ENCODE assay signal across 8 cellular contexts in the genomic region with DNA sequence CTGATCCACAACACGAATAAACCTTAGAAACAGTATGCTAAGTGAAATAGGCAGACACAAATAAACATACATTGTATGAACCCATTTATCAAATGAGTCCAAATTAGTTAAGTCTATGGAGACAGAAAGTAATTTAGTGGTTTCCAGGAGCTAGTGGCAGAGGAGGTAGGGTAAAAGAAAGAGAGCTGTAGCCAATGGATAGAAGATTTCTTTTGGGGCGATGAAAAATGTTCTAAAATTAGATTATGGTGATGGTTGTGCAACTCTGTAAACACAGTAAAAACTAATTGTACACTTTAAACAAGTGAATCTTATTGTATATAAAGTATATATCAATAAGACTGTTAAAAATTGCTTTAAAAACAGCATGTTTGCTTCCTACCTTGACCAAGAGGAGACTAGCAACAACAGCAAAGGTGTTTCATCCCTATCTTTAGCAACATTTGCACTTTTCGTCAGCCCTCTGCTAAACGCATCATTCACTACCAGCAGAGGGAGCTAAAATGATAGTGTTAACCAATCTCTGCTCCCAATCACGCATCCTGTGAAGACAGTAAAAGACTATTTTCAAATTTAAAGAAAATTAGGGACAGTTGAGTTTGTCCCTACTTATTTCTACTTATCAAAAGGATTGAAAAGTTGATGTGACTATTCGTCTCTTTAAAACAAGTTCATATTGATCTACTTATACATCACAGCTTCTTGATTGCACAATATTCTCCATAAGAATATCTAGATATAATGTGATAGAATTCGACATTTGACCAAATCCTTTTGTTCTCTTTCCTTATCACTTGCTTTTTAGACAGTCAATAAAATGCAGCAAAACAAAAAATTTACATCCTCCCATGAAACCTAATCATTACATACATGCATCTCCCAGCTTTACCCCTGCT. TPM values are rescaled to one million over a fixed set of nuclear protein-coding genes. Genes with fewer than 3 reads are reported as not detected.
DNase-seq lines count a peak whose midpoint lies in the region; ATAC-seq and TF ChIP-seq lines count a peak whose summit lies in the region.

No MANE protein-coding gene starts in this region.

- 37% methylated on average over 7 of the region's 7 CpGs for WGBS in smooth muscle cell (ENCODE audit: low lambda C conversion rate)

- H3K4me1 ChIP-seq in smooth muscle cell (ENCODE audit: low read depth): no peaks in the 10 kb centered on the region
- H3K4me1 ChIP-seq in effector memory CD4-positive, alpha-beta T cell (ENCODE audit: control insufficient read depth, insufficient read depth, low read length, poor library complexity, severe bottlenecking): no peaks in the 10 kb centered on the region

- H3K4me3 ChIP-seq in smooth muscle cell: no peak overlapping the region
- no peak overlapping the region for H3K4me3 ChIP-seq in effector memory CD4-positive, alpha-beta T cell (ENCODE audit: insufficient read depth, low read depth, low read length, poor library complexity, severe bottlenecking)

- H3K27ac Mint-ChIP-seq in activated T-cell treated with anti-CD3 and anti-CD28 coated beads, Interleukin-2, amount 50 U/mL, for 72 hours: no peak overlapping the region

- no peak overlapping the region for H3K9ac ChIP-seq in smooth muscle cell (ENCODE audit: low read depth)

- peaks cover 0 to 3% of the 10 kb centered on the region in 2 donors for H3K36me3 Mint-ChIP-seq in activated T-cell treated with anti-CD3 and anti-CD28 coated beads, Interleukin-2, amount 50 U/mL, for 72 hours (ENCODE audit: insufficient read depth in 2 of 2)

- H3K27ac ChIP-seq in smooth muscle cell (ENCODE audit: low read depth): no peak overlapping the region
- H3K27ac ChIP-seq in effector memory CD4-positive, alpha-beta T cell (ENCODE audit: insufficient read depth, low read length, poor library complexity, severe bottlenecking): no peak overlapping the region

- H3K4me1 Mint-ChIP-seq in activated T-cell treated with anti-CD3 and anti-CD28 coated beads, Interleukin-2, amount 50 U/mL, for 72 hours (ENCODE audit: low read depth): no peaks in the 10 kb centered on the region

- H3K27me3 ChIP-seq in smooth muscle cell (ENCODE audit: low read depth): no peaks in the 10 kb centered on the region
- H3K27me3 ChIP-seq in effector memory CD4-positive, alpha-beta T cell (replicated peaks; ENCODE audit: control insufficient read depth, insufficient read depth, low read length, poor library complexity, severe bottlenecking): no peaks in the 10 kb centered on the region

- H2AFZ ChIP-seq in smooth muscle cell (ENCODE audit: low read depth): no peak overlapping the region

- H3K4me3 Mint-ChIP-seq in activated T-cell treated with anti-CD3 and anti-CD28 coated beads, Interleukin-2, amount 50 U/mL, for 72 hours: no peak overlapping the region

- intact Hi-C loops in left ventricle myocardium superior (cut with micrococcal nuclease): loop anchor here (5.0 kb wide), 1 partner anchor 332 kb away; no protein-coding TSS in a partner anchor

- no peaks in the 10 kb centered on the region for H3K79me2 ChIP-seq in smooth muscle cell (ENCODE audit: low read depth)

- no peak overlapping the region for H3K4me2 ChIP-seq in smooth muscle cell

- H3K9me3 ChIP-seq in smooth muscle cell (replicated peaks; ENCODE audit: low read depth): no peaks in the 10 kb centered on the region
- no peaks in the 10 kb centered on the region for H3K9me3 ChIP-seq in effector memory CD4-positive, alpha-beta T cell (ENCODE audit: control insufficient read depth, low read length)

- H3F3A ChIP-seq in smooth muscle cell (ENCODE audit: low read depth): no peaks in the 10 kb centered on the region

- ATAC-seq in GM19025 (IDR thresholded peaks at IDR 0.05; ENCODE audit: low read depth, unreplicated experiment) (peak; percentile 58), HG03175 (IDR thresholded peaks at IDR 0.05; ENCODE audit: unreplicated experiment) (peak; percentile 70), left ventricle myocardium superior (peak; percentile 53)
- peak; percentile 60 to 73 for ATAC-seq in activated T-cell treated with anti-CD3 and anti-CD28 coated beads, Interleukin-2, amount 50 U/mL, for 72 hours (replicated peaks in 1 of 2)

- no peaks in the 10 kb centered on the region for H3K36me3 ChIP-seq in smooth muscle cell (ENCODE audit: low read depth)
- H3K36me3 ChIP-seq in effector memory CD4-positive, alpha-beta T cell (ENCODE audit: control insufficient read depth, insufficient read depth, low read length): no peaks in the 10 kb centered on the region

- no peaks in the 10 kb centered on the region for H4K20me1 ChIP-seq in smooth muscle cell (ENCODE audit: low read depth)

- peak; percentile 91 for TF ChIP-seq CTCF in smooth muscle cell (IDR thresholded peaks at IDR 0.05; ENCODE audit: borderline replicate concordance, insufficient read depth, poor library complexity, severe bottlenecking)

- H3K9me3 Mint-ChIP-seq in activated T-cell treated with anti-CD3 and anti-CD28 coated beads, Interleukin-2, amount 50 U/mL, for 72 hours: peaks cover 4% of the 10 kb centered on the region in 2 donors

- H3K27me3 Mint-ChIP-seq in activated T-cell treated with anti-CD3 and anti-CD28 coated beads, Interleukin-2, amount 50 U/mL, for 72 hours (ENCODE audit: low read depth): peaks cover 9% of the 10 kb centered on the region

- DNase-seq in DMS153 (lab: John Stamatoyannopoulos, UW) (peak; percentile 26), NCI-H2171 treated with DMSO at 0.1 percent for 48 hours (lab: John Stamatoyannopoulos, UW) (peak; percentile 57), left ventricle myocardium superior (no peak), smooth muscle cell (lab: John Stamatoyannopoulos, UW; ENCODE audit: unreplicated experiment) (no peak)
- peak in 1 of 2 donors; percentile 42 for DNase-seq in activated T-cell treated with anti-CD3 and anti-CD28 coated beads, Interleukin-2, amount 50 U/mL, for 72 hours
- no peak for DNase-seq in effector memory CD4-positive, alpha-beta T cell

RNA-seq across cellular contexts. Expression of a gene that starts 24.0 kb away (rescaled TPM):
- not detected for total RNA-seq in activated T-cell treated with anti-CD3 and anti-CD28 coated beads, Interleukin-2, amount 50 U/mL, for 72 hours
- total RNA-seq in left ventricle myocardium superior (not detected), smooth muscle cell (0.54 and 0.58 TPM in 2 replicates)
- 0.20 and 0.30 TPM in 2 replicates for polyA plus RNA-seq in smooth muscle cell

Comparison
In these comparisons a context has a peak if more than half of its experiments do, and no peak if none do; other contexts are left out.
1. DNase-seq: peak in DMS153 (single experiment) and NCI-H2171 treated with DMSO at 0.1 percent for 48 hours (single experiment); none in left ventricle myocardium superior (single experiment), smooth muscle cell (single experiment) and effector memory CD4-positive, alpha-beta T cell (0 of 3).
2. Peak in every context shown above with its lines, with median percentiles within 50 percentile points of each other: ATAC-seq.